In genomic region chr15:25623708-25624107, GRCh38 we compare ENCODE assay signal across 21 cellular contexts.
DNase-seq lines count a peak whose midpoint lies in the region; ATAC-seq and TF ChIP-seq lines count a peak whose summit lies in the region.
"Had no signal": no experiment of that assay in that cellular context is flagged by ENCODE, and none has a peak within 500 bp of the region (broad histone marks: within the 10 kb centered on the region; RNA-seq: fewer than 3 reads in every experiment).

No MANE protein-coding gene starts in this region.

- no peaks in the 10 kb centered on the region for H3K36me3 ChIP-seq in lower lobe of right lung
- H3K36me3 ChIP-seq: BLaER1 had no signal

- H3K4me3 Mint-ChIP-seq in stimulated activated naive CD8-positive, alpha-beta T cell treated with anti-CD3 and anti-CD28 coated beads, Interleukin-15, amount 100 ng/mL, for 72 hours = no peak overlapping the region
- no peak overlapping the region for H3K4me3 Mint-ChIP-seq in CD14-positive monocyte
- H3K4me3 Mint-ChIP-seq: B cell; CD4-positive, alpha-beta T cell; CD8-positive, alpha-beta memory T cell had no signal

- peaks cover 10% of the 10 kb centered on the region for H3K27me3 Mint-ChIP-seq in stimulated activated naive CD8-positive, alpha-beta T cell treated with anti-CD3 and anti-CD28 coated beads, Interleukin-15, amount 100 ng/mL, for 72 hours
- H3K27me3 Mint-ChIP-seq in CD14-positive monocyte (ENCODE audit: low read depth in 3 of 3) = peaks cover 0 to 1% (median 0%) of the 10 kb centered on the region in 3 donors
- H3K27me3 Mint-ChIP-seq: B cell had no signal

- H3K4me1 ChIP-seq in lower lobe of right lung = no peaks in the 10 kb centered on the region
- H3K4me1 ChIP-seq: BLaER1 had no signal

- no peak for ATAC-seq in stimulated activated naive CD8-positive, alpha-beta T cell treated with anti-CD3 and anti-CD28 coated beads, Interleukin-15, amount 100 ng/mL, for 72 hours
- ATAC-seq in stimulated activated naive CD8-positive, alpha-beta T cell treated with anti-CD3 and anti-CD28 coated beads, Interleukin-15, Interleukin-2, amounts not matched to agents 100 U/mL and 50 U/mL, for 24 hours = no peak
- ATAC-seq in lower lobe of right lung (peak; percentile 48 to 54), GM18520 (IDR thresholded peaks at IDR 0.05; ENCODE audit: unreplicated experiment) (no peak), HG02884 (IDR thresholded peaks at IDR 0.05; ENCODE audit: unreplicated experiment) (no peak)

- no peaks in the 10 kb centered on the region for H3K9me3 ChIP-seq in lower lobe of right lung
- H3K9me3 ChIP-seq: BLaER1 had no signal

- H3K4me1 Mint-ChIP-seq in stimulated activated naive CD8-positive, alpha-beta T cell treated with anti-CD3 and anti-CD28 coated beads, Interleukin-15, amount 100 ng/mL, for 72 hours = no peaks in the 10 kb centered on the region
- H3K4me1 Mint-ChIP-seq in CD14-positive monocyte = no peaks in the 10 kb centered on the region
- H3K4me1 Mint-ChIP-seq: B cell; CD8-positive, alpha-beta memory T cell had no signal

- no peak for TF ChIP-seq CTCF in lower lobe of right lung (IDR thresholded peaks at IDR 0.05)
- TF ChIP-seq CTCF in CD14-positive monocyte (IDR thresholded peaks at IDR 0.05) = no peak

- H3K27me3 ChIP-seq in lower lobe of right lung (ENCODE audit: low read depth) = no peaks in the 10 kb centered on the region
- H3K27me3 ChIP-seq: BLaER1 had no signal

- H3K36me3 Mint-ChIP-seq in CD14-positive monocyte = no peaks in the 10 kb centered on the region

- DNase-seq in NCI-H2029 treated with DMSO at 0.1 percent for 48 hours (lab: John Stamatoyannopoulos, UW) (peak; percentile 4), NCI-H2029 (lab: John Stamatoyannopoulos, UW) (no peak), lower lobe of right lung (no peak), CD14-positive monocyte (ENCODE audit: low spot score) (no peak)
- DNase-seq in stimulated activated naive CD8-positive, alpha-beta T cell treated with anti-CD3 and anti-CD28 coated beads, Interleukin-15, amount 100 ng/mL, for 72 hours = no peak
- no peak for DNase-seq in stimulated activated naive CD8-positive, alpha-beta T cell treated with anti-CD3 and anti-CD28 coated beads, Interleukin-15, Interleukin-2, amounts not matched to agents 100 U/mL and 50 U/mL, for 24 hours
- DNase-seq: Calu3; CD4-positive, alpha-beta T cell; CD8-positive, alpha-beta memory T cell; DMS53; DMS79 treated with DMSO at 0.1 percent for 48 hours; GF-D8; H7; HCEC 1CT had no signal

- H3K27ac ChIP-seq in lower lobe of right lung = no peak overlapping the region
- H3K27ac ChIP-seq: 22Rv1, BLaER1, C4-2B, GM23248 had no signal

- H3K4me3 ChIP-seq in lower lobe of right lung = no peak overlapping the region
- H3K4me3 ChIP-seq: BLaER1, GM23248 had no signal

- intact Hi-C loops in lower lobe of right lung (cut with DNase I) (no loop called here), CD14-positive monocyte (cut with micrococcal nuclease) (no loop called here)

- H3K27ac Mint-ChIP-seq in stimulated activated naive CD8-positive, alpha-beta T cell treated with anti-CD3 and anti-CD28 coated beads, Interleukin-15, amount 100 ng/mL, for 72 hours = peak overlapping the region; percentile 38 to 80
- H3K27ac Mint-ChIP-seq in CD14-positive monocyte = peak overlapping the region in 1 of 7 donors; percentile 21
- H3K27ac Mint-ChIP-seq: B cell; CD4-positive, alpha-beta T cell; CD8-positive, alpha-beta memory T cell had no signal

- peaks cover 5 to 19% of the 10 kb centered on the region in 2 donors for H3K9me3 Mint-ChIP-seq in stimulated activated naive CD8-positive, alpha-beta T cell treated with anti-CD3 and anti-CD28 coated beads, Interleukin-15, amount 100 ng/mL, for 72 hours
- peaks cover 14 to 42% (median 31%) of the 10 kb centered on the region in 7 donors for H3K9me3 Mint-ChIP-seq in CD14-positive monocyte

Comparison
In these comparisons a context has a peak if more than half of its experiments do, and no peak if none do; other contexts are left out.
1. ATAC-seq: peak in lower lobe of right lung (2 of 2); none in stimulated activated naive CD8-positive, alpha-beta T cell treated with anti-CD3 and anti-CD28 coated beads, Interleukin-15, amount 100 ng/mL, for 72 hours (single experiment), stimulated activated naive CD8-positive, alpha-beta T cell treated with anti-CD3 and anti-CD28 coated beads, Interleukin-15, Interleukin-2, amounts not matched to agents 100 U/mL and 50 U/mL, for 24 hours (single experiment), GM18520 (single experiment) and HG02884 (single experiment).